ENCODE assay signal across 18 cellular contexts in the genomic region with DNA sequence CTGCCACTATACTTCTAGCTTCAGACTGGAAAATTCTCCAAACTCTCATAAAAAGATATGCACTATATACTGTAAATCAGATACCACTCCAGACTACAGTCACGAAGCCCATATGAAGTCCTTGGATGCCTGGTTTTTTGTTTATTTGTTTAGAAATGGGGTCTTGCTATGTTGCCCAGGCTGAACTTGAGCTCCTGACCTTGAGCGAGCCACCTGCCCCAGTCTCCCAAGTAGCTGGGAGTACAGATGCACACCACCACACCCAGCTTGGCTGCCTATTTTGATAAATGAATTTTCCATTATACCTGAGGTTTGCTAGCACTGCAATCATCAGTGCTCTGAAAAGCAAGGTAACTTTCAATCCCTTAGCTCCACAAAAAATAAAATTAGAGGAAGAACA. TPM values are rescaled to one million over a fixed set of nuclear protein-coding genes. Genes with fewer than 3 reads are reported as not detected.
DNase-seq lines count a peak whose midpoint lies in the region; ATAC-seq, FAIRE-seq and TF ChIP-seq lines count a peak whose summit lies in the region.
"Had no signal": no experiment of that assay in that cellular context is flagged by ENCODE, and none has a peak within 500 bp of the region (broad histone marks: within the 10 kb centered on the region; RNA-seq: fewer than 3 reads in every experiment).

No MANE protein-coding gene starts in this region.

- H3K4me2 ChIP-seq in HepG2 (ENCODE audit: low read depth, low read length): no peak overlapping the region
- H3K4me2 ChIP-seq: BLaER1 treated with 17β-estradiol and CSF1 and Interleukin-3, amounts not matched to agents 10 nM and 100 nM had no signal

- no peaks in the 10 kb centered on the region for H3K79me2 ChIP-seq in HepG2 (ENCODE audit: insufficient read depth, low read length)

- TF ChIP-seq CTCF in HepG2 (CRISPR knock-in tag; IDR thresholded peaks at IDR 0.05): no peak
- no peak for TF ChIP-seq CTCF in right lobe of liver (IDR thresholded peaks at IDR 0.05)
- no peak for TF ChIP-seq CTCF in WTC11 (IDR thresholded peaks at IDR 0.05)
- TF ChIP-seq CTCF in omental fat pad (IDR thresholded peaks at IDR 0.05): no peak

- intact Hi-C loops in HepG2 (cut with micrococcal nuclease; ENCODE audit: unreplicated experiment): no loop called here
- intact Hi-C loops in right lobe of liver (cut with DNase I): no loop called here

- POLR2A ChIA-PET in HepG2 (lab: Yijun Ruan, JAX): no interaction called here
- POLR2A ChIA-PET in WTC11 (lab: Charles Lee): no interaction called here

- in situ Hi-C loops in HepG2 (cut with HindIII; ENCODE audit: extremely low pct_ligation_motif_present, low pct_unique_long_range_greater_than_20kb): no loop called here

- H3K27ac Mint-ChIP-seq in WTC11: no peak overlapping the region
- H3K27ac Mint-ChIP-seq: B cell; CD4-positive, alpha-beta T cell; CD8-positive, alpha-beta T cell had no signal

- DNase-seq in HepG2 (ENCODE audit: low spot score): no peak
- no peak for DNase-seq in right lobe of liver
- no peak for DNase-seq in WTC11 (ENCODE audit: low spot score)
- no peak for DNase-seq in HPDE6-E6E7 (ENCODE audit: extremely low spot score)
- DNase-seq in omental fat pad (ENCODE audit: low spot score): no peak
- DNase-seq: 8988T; AML-193; Caco-2; Calu3; CD4-positive, alpha-beta T cell; CD8-positive, alpha-beta T cell; DMS79 treated with DMSO at 0.1 percent for 48 hours; GF-D8 had no signal

- peaks cover 0 to 5% of the 10 kb centered on the region in 2 experiments; a peak in 1 of 5 replicates for H3K36me3 ChIP-seq in HepG2 (replicated peaks in 1 of 2; ENCODE audit: control insufficient read depth in 1 of 2, insufficient read depth in 2 of 2, low read length in 2 of 2)
- H3K36me3 ChIP-seq in right lobe of liver: no peaks in the 10 kb centered on the region

- H3K4me3 Mint-ChIP-seq in WTC11: no peak overlapping the region
- H3K4me3 Mint-ChIP-seq: B cell; CD4-positive, alpha-beta T cell; CD8-positive, alpha-beta T cell had no signal

- H2AFZ ChIP-seq in HepG2 (ENCODE audit: low read length): no peak overlapping the region

- no peak overlapping the region for H3K4me3 ChIP-seq in HepG2 (replicated peaks in 1 of 3; ENCODE audit: insufficient read depth in 1 of 3, low read depth in 2 of 3, low read length in 3 of 3)
- no peak overlapping the region for H3K4me3 ChIP-seq in right lobe of liver
- H3K4me3 ChIP-seq: BLaER1 treated with 17β-estradiol and CSF1 and Interleukin-3, amounts not matched to agents 10 nM and 100 nM had no signal

- no peaks in the 10 kb centered on the region for H3K4me1 ChIP-seq in HepG2 (ENCODE audit: insufficient read depth, low read length)
- H3K4me1 ChIP-seq in right lobe of liver: peaks cover 0 to 12% (median 3%) of the 10 kb centered on the region in 4 donors
- H3K4me1 ChIP-seq: BLaER1 treated with 17β-estradiol and CSF1 and Interleukin-3, amounts not matched to agents 10 nM and 100 nM had no signal

- H3K27me3 Mint-ChIP-seq in WTC11 (ENCODE audit: low read depth): no peaks in the 10 kb centered on the region
- H3K27me3 Mint-ChIP-seq: B cell; CD4-positive, alpha-beta T cell had no signal

- H3K9me3 ChIP-seq in HepG2 (ENCODE audit: low read length): no peaks in the 10 kb centered on the region
- no peaks in the 10 kb centered on the region for H3K9me3 ChIP-seq in right lobe of liver
- H3K9me3 ChIP-seq: BLaER1 treated with 17β-estradiol and CSF1 and Interleukin-3, amounts not matched to agents 10 nM and 100 nM; Caco-2 had no signal

- BruUV-seq in HepG2 (replicated peaks; lab: Mats Ljungman, UMichigan): no TSS peak

- H3K27me3 ChIP-seq in HepG2 (ENCODE audit: control insufficient read depth in 1 of 2, insufficient read depth in 2 of 2, low read length in 2 of 2): no peaks in the 10 kb centered on the region
- H3K27me3 ChIP-seq in right lobe of liver: no peaks in the 10 kb centered on the region
- H3K27me3 ChIP-seq: BLaER1 treated with 17β-estradiol and CSF1 and Interleukin-3, amounts not matched to agents 10 nM and 100 nM had no signal

- H3K4me1 Mint-ChIP-seq in WTC11: peaks cover 10% of the 10 kb centered on the region
- H3K4me1 Mint-ChIP-seq: B cell had no signal

- H3K27ac ChIP-seq in HepG2 (ENCODE audit: extremely low read length, insufficient read depth, low read length) (no peak overlapping the region), right lobe of liver (no peak overlapping the region)
- H3K27ac ChIP-seq: BLaER1 treated with 17β-estradiol and CSF1 and Interleukin-3, amounts not matched to agents 10 nM and 100 nM; C4-2B had no signal

- no peaks in the 10 kb centered on the region for H4K20me1 ChIP-seq in HepG2 (ENCODE audit: insufficient read depth, low read length)

- 93% methylated on average over 2 of the region's 2 CpGs for WGBS in HepG2 (ENCODE audit: low lambda C conversion rate)
- 100% methylated on average over 2 of the region's 2 CpGs for WGBS in right lobe of liver (ENCODE audit: insufficient coverage, low coverage, low lambda C conversion rate, missing lambda C conversion rate)

- FAIRE-seq in HepG2 (lab: Jason Lieb, UNC): no peak
- FAIRE-seq: GM12891, GM19239 had no signal

- H3K9ac ChIP-seq in HepG2 (ENCODE audit: insufficient read depth, low read depth, low read length): no peak overlapping the region
- H3K9ac ChIP-seq: BLaER1 treated with 17β-estradiol and CSF1 and Interleukin-3, amounts not matched to agents 10 nM and 100 nM had no signal

- TF ChIP-seq POLR2A in HepG2 (IDR thresholded peaks at IDR 0.05; ENCODE audit: insufficient read depth in 1 of 2, low read depth in 2 of 2, low read length in 2 of 2): no peak
- TF ChIP-seq POLR2A in right lobe of liver (IDR thresholded peaks at IDR 0.05): no peak

- ATAC-seq in HepG2 (no peak), right lobe of liver (no peak), WTC11 (no peak), omental fat pad (ENCODE audit: low FRiP score) (no peak)
- ATAC-seq: CD8-positive, alpha-beta T cell had no signal

- H3K9me3 Mint-ChIP-seq in WTC11: no peaks in the 10 kb centered on the region
- H3K9me3 Mint-ChIP-seq: CD4-positive, alpha-beta T cell; CD8-positive, alpha-beta T cell had no signal

- H3K36me3 Mint-ChIP-seq in WTC11: peaks cover 26% of the 10 kb centered on the region
- H3K36me3 Mint-ChIP-seq: CD8-positive, alpha-beta T cell had no signal

- TF ChIP-seq EP300 in HepG2 (IDR thresholded peaks at IDR 0.05; ENCODE audit: low read depth in 2 of 2, low read length in 2 of 2): no peak
- TF ChIP-seq EP300 in HepG2 (CRISPR knock-in tag; IDR thresholded peaks at IDR 0.05; ENCODE audit: borderline replicate concordance): no peak

- TF ChIP-seq RAD21 in HepG2 (CRISPR knock-in tag; IDR thresholded peaks at IDR 0.05): no peak

- CTCF ChIA-PET in HepG2 (lab: Yijun Ruan, JAX; ENCODE audit: low intra/inter-chr PET ratio, low total read pairs): no interaction called here
- CTCF ChIA-PET in WTC11 (lab: Charles Lee): interaction anchor here (1.0 kb wide), 1 partner anchor 94 kb away, joined by 4 read pairs; no protein-coding TSS in a partner anchor

TF ChIP-seq in HepG2, 621 proteins besides CTCF, POLR2A, EP300 and RAD21 (continues in another document):
- peak; percentile 82 for TF ChIP-seq ZNF121 (CRISPR knock-in tag; IDR thresholded peaks at IDR 0.05)

TF ChIP-seq in WTC11, 78 proteins besides CTCF, POLR2A, EP300 and RAD21:
- TF ChIP-seq ZNF121 (CRISPR knock-in tag; IDR thresholded peaks at IDR 0.05) (peak; percentile 71), GTF2I (CRISPR knock-in tag; conservative IDR thresholded peaks at IDR 0.05) (no peak)

RNA-seq across cellular contexts. Expression of gene ELF2, which starts 53.1 kb away (rescaled TPM):
- 35.4 and 44.5 TPM in 2 replicates for total RNA-seq in HepG2 (2016; rRNA removed; fragmentation: Illumina TruSeq; extraction: Trizol)
- 33.4 and 38.1 TPM in 2 replicates for total RNA-seq in HepG2 (2016; cell fraction: cytosol; rRNA removed; fragmentation: Illumina TruSeq; extraction: Trizol; ENCODE audit: low read depth)
- total RNA-seq in HepG2 (2016; cell fraction: insoluble cytoplasmic fraction; rRNA removed; fragmentation: Illumina TruSeq; extraction: Trizol): 34.3 and 42.9 TPM in 2 replicates
- 31.5 and 31.6 TPM in 2 replicates for total RNA-seq in HepG2 (2016; cell fraction: membrane; rRNA removed; fragmentation: Illumina TruSeq; extraction: Trizol)
- total RNA-seq in HepG2 (2016; cell fraction: nucleus; rRNA removed; fragmentation: Illumina TruSeq; extraction: Trizol): 34.9 and 35.6 TPM in 2 replicates
- polyA plus RNA-seq in HepG2 (2011; rRNA removed): 24.2 and 28.6 TPM in 2 replicates
- 14.5 and 18.0 TPM in 2 replicates for polyA plus RNA-seq in HepG2 (2011; cell fraction: cytosol; rRNA removed)
- polyA plus RNA-seq in HepG2 (2011; cell fraction: nucleus; rRNA removed): 18.4 and 19.9 TPM in 2 replicates
- 19.5 and 21.8 TPM in 2 replicates for polyA plus RNA-seq in HepG2 (2012)
- 2.4 and 3.0 TPM in 2 replicates for polyA plus RNA-seq in HepG2 (2016; cell fraction: cytosol; fragmentation: Illumina TruSeq; extraction: Trizol; ENCODE audit: low read depth)
- polyA plus RNA-seq in HepG2 (2016; cell fraction: insoluble cytoplasmic fraction; fragmentation: Illumina TruSeq; extraction: Trizol; ENCODE audit: low read depth): 25.1 and 29.8 TPM in 2 replicates
- polyA plus RNA-seq in HepG2 (2016; cell fraction: membrane; fragmentation: Illumina TruSeq; extraction: Trizol; ENCODE audit: low read depth): 6.9 and 7.7 TPM in 2 replicates
- 35.5 and 38.0 TPM in 2 replicates for polyA plus RNA-seq in HepG2 (2016; cell fraction: nucleus; fragmentation: Illumina TruSeq; extraction: Trizol; ENCODE audit: insufficient read depth, low read depth)
- polyA minus RNA-seq in HepG2 (2011; rRNA and poly(A)+ RNA removed; ENCODE audit: low replicate concordance): 30.9 and 40.2 TPM in 2 replicates
- 25.8 and 27.5 TPM in 2 replicates for polyA minus RNA-seq in HepG2 (2011; cell fraction: cytosol; rRNA and poly(A)+ RNA removed)
- 69.3 and 81.7 TPM in 2 replicates for polyA minus RNA-seq in HepG2 (2011; cell fraction: nucleus; rRNA and poly(A)+ RNA removed)
- total RNA-seq in right lobe of liver: 10 to 100 TPM; 14.0 to 24.3 (median 16.7) TPM
- 44.6 to 49.0 TPM (median 44.9 TPM) in 3 replicates for total RNA-seq in WTC11 (2021)
- total RNA-seq in omental fat pad: 10 to 100 TPM; 39.0 to 89.5 (median 48.7) TPM

Comparison
In these comparisons a context has a peak if more than half of its experiments do, and no peak if none do; other contexts are left out.
1. Of the 50 proteins assayed by ChIP-seq in both HepG2 and WTC11: peak only in HepG2: none; only in WTC11: none; in both: ZNF121; in neither: 49.